In the genomic region with DNA sequence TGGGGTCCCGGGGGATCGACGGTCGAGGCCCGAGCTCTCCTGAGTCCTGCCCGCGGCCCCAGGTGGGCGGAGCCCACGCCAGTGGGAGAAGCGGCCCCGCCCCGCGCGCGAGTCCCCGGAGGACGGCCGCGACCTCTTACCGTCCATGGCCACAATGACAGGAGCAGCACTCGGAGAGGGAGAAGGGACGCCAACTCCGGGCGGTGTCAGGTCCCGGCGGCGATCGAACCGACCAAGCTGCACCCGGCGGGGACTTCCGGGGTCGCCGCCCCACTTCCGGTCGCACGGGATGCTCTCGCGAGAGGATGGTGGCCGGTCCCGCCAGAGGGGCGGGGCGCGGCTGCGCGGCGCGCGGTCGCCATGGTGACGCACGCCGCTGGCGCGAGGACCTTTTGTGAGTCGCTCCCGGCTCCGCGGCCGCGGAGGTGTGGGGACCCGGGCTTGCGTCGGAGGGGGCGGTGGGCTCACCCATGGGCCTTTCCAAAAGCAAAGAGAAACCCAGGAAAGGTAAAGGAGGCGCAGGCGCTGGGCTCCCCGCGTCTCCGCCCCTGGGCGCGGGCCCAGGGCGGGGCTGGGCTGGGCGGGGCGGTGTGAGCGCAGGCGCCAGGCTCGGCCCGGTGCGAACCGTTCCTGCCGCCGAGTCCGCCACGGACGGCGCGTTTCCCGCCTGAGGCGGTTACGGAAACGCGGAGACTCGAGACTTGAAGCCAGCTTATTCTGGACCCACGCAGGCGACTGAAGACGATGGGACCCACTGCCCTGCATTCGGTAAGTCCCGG, we compare ENCODE assay signal across 1 cellular context.
A peak's percentile ranks its signal among the peaks of the same experiment; 100 is the strongest.
TF ChIP-seq lines count a peak whose summit lies in the region.

A gene (minus strand): TSS at position 267 of the 779 bp plus-strand sequence. CDS start 120 bp downstream, at position 147.
A gene (plus strand): TSS at position 395 of the 779 bp plus-strand sequence. CDS start 76 bp downstream, at position 471.

TF ChIP-seq in H1, 55 proteins besides CTCF, POLR2A, EP300 and RAD21 (continued from another document):
- TF ChIP-seq GABPA (IDR thresholded peaks at IDR 0.05; ENCODE audit: borderline replicate concordance, insufficient read depth, low read length): peak; percentile 96
- TF ChIP-seq CBX5 (IDR thresholded peaks at IDR 0.05; ENCODE audit: low read depth, low read length): no peak
- TF ChIP-seq PHF8 (conservative IDR thresholded peaks at IDR 0.05; ENCODE audit: low read depth, low read length): peak; percentile 81
- TF ChIP-seq JUND (IDR thresholded peaks at IDR 0.05; ENCODE audit: low read length): no peak; the same call in 1 of the 2 replicates
- TF ChIP-seq CREB1 (IDR thresholded peaks at IDR 0.05): peak; percentile 78
- TF ChIP-seq CBX8 (IDR thresholded peaks at IDR 0.05; ENCODE audit: borderline replicate concordance, low read depth, low read length): no peak
- no peak for TF ChIP-seq SAP30 (IDR thresholded peaks at IDR 0.05; ENCODE audit: insufficient read depth, insufficient replicate concordance, low read length)
- peak; percentile 1; the same call in 1 of the 2 replicates for TF ChIP-seq SRF (IDR thresholded peaks at IDR 0.05; ENCODE audit: low read depth, low read length)
- no peak for TF ChIP-seq RFX5 (IDR thresholded peaks at IDR 0.05; ENCODE audit: borderline replicate concordance, low read depth, low read length)
- TF ChIP-seq SUZ12 (IDR thresholded peaks at IDR 0.05; ENCODE audit: low read length): no peak
- TF ChIP-seq HDAC6 (IDR thresholded peaks at IDR 0.05; ENCODE audit: low read depth, low read length): no peak
- TF ChIP-seq SP4 (IDR thresholded peaks at IDR 0.05; ENCODE audit: low read length): no peak
- no peak for TF ChIP-seq CTBP2 (IDR thresholded peaks at IDR 0.05; ENCODE audit: borderline replicate concordance, insufficient read depth, insufficient read length, low read length)
- no peak for TF ChIP-seq BCL11A (IDR thresholded peaks at IDR 0.05; ENCODE audit: low read depth in 2 of 2, low read length in 2 of 2)
- peak; percentile 37; the same call in 1 of the 2 replicates for TF ChIP-seq TAF1 (IDR thresholded peaks at IDR 0.05; ENCODE audit: low read depth, low read length)
- TF ChIP-seq EGR1 (IDR thresholded peaks at IDR 0.05; ENCODE audit: borderline replicate concordance, low read depth, low read length): no peak
- TF ChIP-seq ASH2L (IDR thresholded peaks at IDR 0.05; ENCODE audit: low read length): peak; percentile 97
- no peak for TF ChIP-seq RNF2 (IDR thresholded peaks at IDR 0.05; ENCODE audit: borderline replicate concordance, low read depth, low read length, missing control alignments, poor library complexity, severe bottlenecking)
- no peak for TF ChIP-seq RXRA (IDR thresholded peaks at IDR 0.05; ENCODE audit: insufficient read depth, low read depth, low read length)
- no peak for TF ChIP-seq YY1 (IDR thresholded peaks at IDR 0.05; ENCODE audit: low read depth, low read length)
- TF ChIP-seq TCF12 (IDR thresholded peaks at IDR 0.05; ENCODE audit: low read depth, low read length): no peak
- no peak for TF ChIP-seq SIX5 (IDR thresholded peaks at IDR 0.05; ENCODE audit: low read depth, low read length)
- no peak for TF ChIP-seq TEAD4 (IDR thresholded peaks at IDR 0.05; ENCODE audit: low read depth, low read length)
- TF ChIP-seq SP1 (IDR thresholded peaks at IDR 0.05; ENCODE audit: low read depth, low read length): no peak
- peak; percentile 18; the same call in 1 of the 2 replicates for TF ChIP-seq BACH1 (IDR thresholded peaks at IDR 0.05; ENCODE audit: low read length)
- no peak for TF ChIP-seq NANOG (IDR thresholded peaks at IDR 0.05; ENCODE audit: insufficient read depth, low read depth, low read length, poor library complexity, severe bottlenecking)
- TF ChIP-seq KDM4A (IDR thresholded peaks at IDR 0.05; ENCODE audit: low read depth, low read length, severe bottlenecking): peak; percentile 72
- TF ChIP-seq, protein P1, sequence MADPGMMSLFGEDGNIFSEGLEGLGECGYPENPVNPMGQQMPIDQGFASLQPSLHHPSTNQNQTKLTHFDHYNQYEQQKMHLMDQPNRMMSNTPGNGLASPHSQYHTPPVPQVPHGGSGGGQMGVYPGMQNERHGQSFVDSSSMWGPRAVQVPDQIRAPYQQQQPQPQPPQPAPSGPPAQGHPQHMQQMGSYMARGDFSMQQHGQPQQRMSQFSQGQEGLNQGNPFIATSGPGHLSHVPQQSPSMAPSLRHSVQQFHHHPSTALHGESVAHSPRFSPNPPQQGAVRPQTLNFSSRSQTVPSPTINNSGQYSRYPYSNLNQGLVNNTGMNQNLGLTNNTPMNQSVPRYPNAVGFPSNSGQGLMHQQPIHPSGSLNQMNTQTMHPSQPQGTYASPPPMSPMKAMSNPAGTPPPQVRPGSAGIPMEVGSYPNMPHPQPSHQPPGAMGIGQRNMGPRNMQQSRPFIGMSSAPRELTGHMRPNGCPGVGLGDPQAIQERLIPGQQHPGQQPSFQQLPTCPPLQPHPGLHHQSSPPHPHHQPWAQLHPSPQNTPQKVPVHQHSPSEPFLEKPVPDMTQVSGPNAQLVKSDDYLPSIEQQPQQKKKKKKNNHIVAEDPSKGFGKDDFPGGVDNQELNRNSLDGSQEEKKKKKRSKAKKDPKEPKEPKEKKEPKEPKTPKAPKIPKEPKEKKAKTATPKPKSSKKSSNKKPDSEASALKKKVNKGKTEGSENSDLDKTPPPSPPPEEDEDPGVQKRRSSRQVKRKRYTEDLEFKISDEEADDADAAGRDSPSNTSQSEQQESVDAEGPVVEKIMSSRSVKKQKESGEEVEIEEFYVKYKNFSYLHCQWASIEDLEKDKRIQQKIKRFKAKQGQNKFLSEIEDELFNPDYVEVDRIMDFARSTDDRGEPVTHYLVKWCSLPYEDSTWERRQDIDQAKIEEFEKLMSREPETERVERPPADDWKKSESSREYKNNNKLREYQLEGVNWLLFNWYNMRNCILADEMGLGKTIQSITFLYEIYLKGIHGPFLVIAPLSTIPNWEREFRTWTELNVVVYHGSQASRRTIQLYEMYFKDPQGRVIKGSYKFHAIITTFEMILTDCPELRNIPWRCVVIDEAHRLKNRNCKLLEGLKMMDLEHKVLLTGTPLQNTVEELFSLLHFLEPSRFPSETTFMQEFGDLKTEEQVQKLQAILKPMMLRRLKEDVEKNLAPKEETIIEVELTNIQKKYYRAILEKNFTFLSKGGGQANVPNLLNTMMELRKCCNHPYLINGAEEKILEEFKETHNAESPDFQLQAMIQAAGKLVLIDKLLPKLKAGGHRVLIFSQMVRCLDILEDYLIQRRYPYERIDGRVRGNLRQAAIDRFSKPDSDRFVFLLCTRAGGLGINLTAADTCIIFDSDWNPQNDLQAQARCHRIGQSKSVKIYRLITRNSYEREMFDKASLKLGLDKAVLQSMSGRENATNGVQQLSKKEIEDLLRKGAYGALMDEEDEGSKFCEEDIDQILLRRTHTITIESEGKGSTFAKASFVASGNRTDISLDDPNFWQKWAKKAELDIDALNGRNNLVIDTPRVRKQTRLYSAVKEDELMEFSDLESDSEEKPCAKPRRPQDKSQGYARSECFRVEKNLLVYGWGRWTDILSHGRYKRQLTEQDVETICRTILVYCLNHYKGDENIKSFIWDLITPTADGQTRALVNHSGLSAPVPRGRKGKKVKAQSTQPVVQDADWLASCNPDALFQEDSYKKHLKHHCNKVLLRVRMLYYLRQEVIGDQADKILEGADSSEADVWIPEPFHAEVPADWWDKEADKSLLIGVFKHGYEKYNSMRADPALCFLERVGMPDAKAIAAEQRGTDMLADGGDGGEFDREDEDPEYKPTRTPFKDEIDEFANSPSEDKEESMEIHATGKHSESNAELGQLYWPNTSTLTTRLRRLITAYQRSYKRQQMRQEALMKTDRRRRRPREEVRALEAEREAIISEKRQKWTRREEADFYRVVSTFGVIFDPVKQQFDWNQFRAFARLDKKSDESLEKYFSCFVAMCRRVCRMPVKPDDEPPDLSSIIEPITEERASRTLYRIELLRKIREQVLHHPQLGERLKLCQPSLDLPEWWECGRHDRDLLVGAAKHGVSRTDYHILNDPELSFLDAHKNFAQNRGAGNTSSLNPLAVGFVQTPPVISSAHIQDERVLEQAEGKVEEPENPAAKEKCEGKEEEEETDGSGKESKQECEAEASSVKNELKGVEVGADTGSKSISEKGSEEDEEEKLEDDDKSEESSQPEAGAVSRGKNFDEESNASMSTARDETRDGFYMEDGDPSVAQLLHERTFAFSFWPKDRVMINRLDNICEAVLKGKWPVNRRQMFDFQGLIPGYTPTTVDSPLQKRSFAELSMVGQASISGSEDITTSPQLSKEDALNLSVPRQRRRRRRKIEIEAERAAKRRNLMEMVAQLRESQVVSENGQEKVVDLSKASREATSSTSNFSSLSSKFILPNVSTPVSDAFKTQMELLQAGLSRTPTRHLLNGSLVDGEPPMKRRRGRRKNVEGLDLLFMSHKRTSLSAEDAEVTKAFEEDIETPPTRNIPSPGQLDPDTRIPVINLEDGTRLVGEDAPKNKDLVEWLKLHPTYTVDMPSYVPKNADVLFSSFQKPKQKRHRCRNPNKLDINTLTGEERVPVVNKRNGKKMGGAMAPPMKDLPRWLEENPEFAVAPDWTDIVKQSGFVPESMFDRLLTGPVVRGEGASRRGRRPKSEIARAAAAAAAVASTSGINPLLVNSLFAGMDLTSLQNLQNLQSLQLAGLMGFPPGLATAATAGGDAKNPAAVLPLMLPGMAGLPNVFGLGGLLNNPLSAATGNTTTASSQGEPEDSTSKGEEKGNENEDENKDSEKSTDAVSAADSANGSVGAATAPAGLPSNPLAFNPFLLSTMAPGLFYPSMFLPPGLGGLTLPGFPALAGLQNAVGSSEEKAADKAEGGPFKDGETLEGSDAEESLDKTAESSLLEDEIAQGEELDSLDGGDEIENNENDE (IDR thresholded peaks at IDR 0.05; ENCODE audit: insufficient replicate concordance, low read length): no peak
- no peak for TF ChIP-seq SIRT6 (IDR thresholded peaks at IDR 0.05; ENCODE audit: low read length)
- TF ChIP-seq SP2 (IDR thresholded peaks at IDR 0.05; ENCODE audit: low read length): no peak
- TF ChIP-seq TAF7 (optimal IDR thresholded peaks at IDR 0.05; ENCODE audit: borderline replicate concordance, low read depth, low read length): no peak
- TF ChIP-seq EZH2 (IDR thresholded peaks at IDR 0.05; ENCODE audit: low read depth, low read length, severe bottlenecking): no peak
- TF ChIP-seq BRCA1 (IDR thresholded peaks at IDR 0.05; ENCODE audit: low read depth, low read length): peak; percentile 76
- peak; percentile 56; the same call in 1 of the 2 replicates for TF ChIP-seq KDM5A (IDR thresholded peaks at IDR 0.05; ENCODE audit: low read length)
- TF ChIP-seq KDM1A (IDR thresholded peaks at IDR 0.05; ENCODE audit: borderline replicate concordance, low read length): no peak
- 0 out of 2 replicates have a peak, but pooled peaks have one; percentile 4 for TF ChIP-seq NRF1 (IDR thresholded peaks at IDR 0.05; ENCODE audit: low read depth, low read length)
- peak; percentile 66; the same call in 1 of the 2 replicates for TF ChIP-seq POLR2AphosphoS5 (IDR thresholded peaks at IDR 0.05; ENCODE audit: low read depth, low read length)
- TF ChIP-seq TBP (IDR thresholded peaks at IDR 0.05; ENCODE audit: low read depth, low read length): no peak
- TF ChIP-seq RBBP5 (IDR thresholded peaks at IDR 0.05; ENCODE audit: borderline replicate concordance, low read depth, low read length): peak; percentile 97
- peak; percentile 26 to 95; a peak in 3 of 4 replicates for TF ChIP-seq SIN3A (conservative IDR thresholded peaks at IDR 0.05 in 1 of 2, IDR thresholded peaks at IDR 0.05 in 1 of 2; ENCODE audit: low read depth in 1 of 2, low read length in 2 of 2)
- TF ChIP-seq, protein P2, sequence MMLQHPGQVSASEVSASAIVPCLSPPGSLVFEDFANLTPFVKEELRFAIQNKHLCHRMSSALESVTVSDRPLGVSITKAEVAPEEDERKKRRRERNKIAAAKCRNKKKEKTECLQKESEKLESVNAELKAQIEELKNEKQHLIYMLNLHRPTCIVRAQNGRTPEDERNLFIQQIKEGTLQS (IDR thresholded peaks at IDR 0.05; ENCODE audit: insufficient read depth, low read depth, low read length): no peak
- no peak for TF ChIP-seq GTF2F1 (IDR thresholded peaks at IDR 0.05; ENCODE audit: borderline replicate concordance, low read depth, low read length)
- no peak for TF ChIP-seq ZNF274 (IDR thresholded peaks at IDR 0.05; ENCODE audit: borderline replicate concordance, extremely low read depth, low read length)
- no peak; a peak in 1 of 4 replicates for TF ChIP-seq HDAC2 (IDR thresholded peaks at IDR 0.05; ENCODE audit: borderline replicate concordance in 1 of 2, low read depth in 2 of 2, low read length in 2 of 2)
- TF ChIP-seq, protein P3, sequence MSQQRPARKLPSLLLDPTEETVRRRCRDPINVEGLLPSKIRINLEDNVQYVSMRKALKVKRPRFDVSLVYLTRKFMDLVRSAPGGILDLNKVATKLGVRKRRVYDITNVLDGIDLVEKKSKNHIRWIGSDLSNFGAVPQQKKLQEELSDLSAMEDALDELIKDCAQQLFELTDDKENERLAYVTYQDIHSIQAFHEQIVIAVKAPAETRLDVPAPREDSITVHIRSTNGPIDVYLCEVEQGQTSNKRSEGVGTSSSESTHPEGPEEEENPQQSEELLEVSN (IDR thresholded peaks at IDR 0.05): peak; percentile 84
TF ChIP-seq in H1: peak in this region for 17.
